9 cellular contexts compared by ENCODE assay signal in genomic region chr12:105933671-105934665, GRCh38.
DNase-seq lines count a peak whose midpoint lies in the region; TF ChIP-seq lines count a peak whose summit lies in the region.
"Had no signal": no experiment of that assay in that cellular context is flagged by ENCODE, and none has a peak within 500 bp of the region (broad histone marks: within the 10 kb centered on the region; RNA-seq: fewer than 3 reads in every experiment).

No MANE protein-coding gene starts in this region.

- peak; percentile 96 for DNase-seq in A172 (ENCODE audit: low spot score)
- peak; percentile 18 for DNase-seq in HK-2 (ENCODE audit: unreplicated experiment)
- peak; percentile 12 for DNase-seq in brain pericyte (ENCODE audit: low read depth, low spot score)
- DNase-seq in lower leg skin (ENCODE audit: low spot score in 2 of 2), result peak; percentile 78 to 92
- DNase-seq in activated T-cell treated with anti-CD3 and anti-CD28 coated beads, Interleukin-2, amount 50 U/mL, for 1 hour, result no peak
- DNase-seq in immature natural killer cell, result no peak
- DNase-seq in CD8-positive, alpha-beta memory T cell, result no peak
- DNase-seq in inferior parietal cortex (ENCODE audit: extremely low spot score), result no peak
- DNase-seq: NCI-H187 treated with DMSO at 0.1 percent for 48 hours had no signal

- H3K4me1 ChIP-seq in CD8-positive, alpha-beta memory T cell (ENCODE audit: insufficient read depth, low read length), result no peaks in the 10 kb centered on the region

- no peak overlapping the region for H3K4me3 ChIP-seq in lower leg skin (ENCODE audit: low read depth, poor library complexity, severe bottlenecking)
- no peak overlapping the region for H3K4me3 ChIP-seq in CD8-positive, alpha-beta memory T cell (ENCODE audit: low read length)

- intact Hi-C loops in lower leg skin (cut with DNase I; ENCODE audit: low total_unique reads), result no loop called here

- TF ChIP-seq POLR2A in lower leg skin (IDR thresholded peaks at IDR 0.05), result no peak

- POLR2A ChIA-PET in CD8-positive, alpha-beta memory T cell (lab: Charles Lee), result no interaction called here

- H3K4me1 Mint-ChIP-seq in immature natural killer cell, result peaks cover 0 to 5% of the 10 kb centered on the region in 2 donors
- H3K4me1 Mint-ChIP-seq in CD8-positive, alpha-beta memory T cell, result no peaks in the 10 kb centered on the region

- H3K27ac ChIP-seq in CD8-positive, alpha-beta memory T cell (ENCODE audit: low read depth, low read length), result no peak overlapping the region

- peak overlapping the region in 1 of 6 donors; percentile 40 for H3K27ac Mint-ChIP-seq in immature natural killer cell
- H3K27ac Mint-ChIP-seq in CD8-positive, alpha-beta memory T cell, result no peak overlapping the region

- no peak for TF ChIP-seq CTCF in lower leg skin (IDR thresholded peaks at IDR 0.05)

- H3K9me3 Mint-ChIP-seq in immature natural killer cell, result no peaks in the 10 kb centered on the region
- peaks cover 0 to 3% (median 0%) of the 10 kb centered on the region in 5 donors for H3K9me3 Mint-ChIP-seq in CD8-positive, alpha-beta memory T cell

- no peaks in the 10 kb centered on the region for H3K36me3 Mint-ChIP-seq in immature natural killer cell
- no peaks in the 10 kb centered on the region for H3K36me3 Mint-ChIP-seq in CD8-positive, alpha-beta memory T cell

- WGBS in lower leg skin, 2 donors, result 39 to 41% methylated on average over 13 of the region's 13 CpGs

- CTCF ChIA-PET in CD8-positive, alpha-beta memory T cell (lab: Charles Lee), result no interaction called here

- H3K27me3 ChIP-seq in CD8-positive, alpha-beta memory T cell (ENCODE audit: insufficient read depth, low read length, poor library complexity, severe bottlenecking), result no peaks in the 10 kb centered on the region

- peak overlapping the region in 1 of 5 donors; percentile 45 for H3K4me3 Mint-ChIP-seq in immature natural killer cell
- H3K4me3 Mint-ChIP-seq in CD8-positive, alpha-beta memory T cell, result no peak overlapping the region

- no peaks in the 10 kb centered on the region for H3K36me3 ChIP-seq in CD8-positive, alpha-beta memory T cell (ENCODE audit: insufficient read depth, low read length)

- peaks cover 0 to 2% (median under 1%) of the 10 kb centered on the region in 3 donors for H3K27me3 Mint-ChIP-seq in immature natural killer cell (ENCODE audit: low read depth in 3 of 3)
- H3K27me3 Mint-ChIP-seq in CD8-positive, alpha-beta memory T cell, result peaks cover 0 to 2% of the 10 kb centered on the region in 2 donors

- no peaks in the 10 kb centered on the region for H3K9me3 ChIP-seq in CD8-positive, alpha-beta memory T cell (ENCODE audit: low read length)

Comparison
In these comparisons a context has a peak if more than half of its experiments do, and no peak if none do; other contexts are left out.
1. DNase-seq: peak in A172 (single experiment), HK-2 (single experiment), brain pericyte (single experiment) and lower leg skin (2 of 2); none in activated T-cell treated with anti-CD3 and anti-CD28 coated beads, Interleukin-2, amount 50 U/mL, for 1 hour (single experiment), immature natural killer cell (0 of 3), CD8-positive, alpha-beta memory T cell (0 of 5) and inferior parietal cortex (single experiment).